ENCODE assay signal across 8 cellular contexts in the genomic region with DNA sequence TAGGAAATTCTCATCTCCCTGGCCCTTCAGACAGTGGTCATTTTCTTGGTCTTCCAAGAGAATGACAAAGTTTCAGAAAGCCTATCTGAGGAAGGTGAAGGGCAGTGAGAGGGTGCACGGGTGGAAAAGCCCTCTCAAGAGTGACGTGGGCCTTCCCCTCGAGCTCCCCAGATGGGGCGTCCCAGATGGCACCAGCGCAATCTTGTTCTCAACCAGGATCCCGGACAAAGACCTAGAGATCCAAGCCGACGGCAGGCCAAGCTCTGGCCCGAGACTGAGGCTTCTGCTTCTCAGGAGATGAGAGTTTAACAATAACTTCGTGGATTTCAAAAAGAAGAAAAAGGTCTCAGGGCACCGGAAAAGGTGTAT. TPM values are rescaled to one million over a fixed set of nuclear protein-coding genes. Genes with fewer than 3 reads are reported as not detected.
A peak's percentile ranks its signal among the peaks of the same experiment; 100 is the strongest.
DNase-seq lines count a peak whose midpoint lies in the region; ATAC-seq, FAIRE-seq and TF ChIP-seq lines count a peak whose summit lies in the region.

No MANE protein-coding gene starts in this region.

- H3K9ac ChIP-seq in K562 (ENCODE audit: insufficient read depth in 1 of 2, low read depth in 2 of 2, low read length in 2 of 2): peak overlapping the region; percentile 96; a peak in 3 of 4 replicates

- intact Hi-C loops in K562 (cut with micrococcal nuclease): no loop called here
- intact Hi-C loops in lower lobe of right lung (cut with DNase I): no loop called here

- H2AFZ ChIP-seq in K562 (ENCODE audit: low read depth, low read length): peak overlapping the region; percentile 99

- peak; percentile 1 for DNase-seq in stimulated activated CD8-positive, alpha-beta memory T cell treated with anti-CD3 and anti-CD28 coated beads, Interleukin-12 subunit alpha, Interleukin-12 subunit beta, amount 100 ng/mL, for 4 hours (ENCODE audit: low read depth)
- no peak for DNase-seq in stimulated activated CD8-positive, alpha-beta memory T cell treated with anti-CD3 and anti-CD28 coated beads, Interleukin-4, amount 100 ng/mL, for 48 hours
- DNase-seq in K562 (ENCODE audit: extremely low read depth in 1 of 4, low spot score in 3 of 4) (no peak), lower lobe of right lung (peak; percentile 58), upper lobe of left lung (peak; percentile 10 to 20), AG08395 (ENCODE audit: low spot score) (no peak), pons (ENCODE audit: low spot score) (no peak), NCI-H774 (lab: John Stamatoyannopoulos, UW) (no peak)

- TF ChIP-seq POLR2A in K562 (conservative IDR thresholded peaks at IDR 0.05) (no peak), upper lobe of left lung (IDR thresholded peaks at IDR 0.05) (no peak)

- no peak for FAIRE-seq in K562 (lab: Jason Lieb, UNC)

- ATAC-seq in K562 (no peak), lower lobe of right lung (peak; percentile 1 to 44), upper lobe of left lung (ENCODE audit: low FRiP score in 2 of 2) (peak in 1 of 2 donors; percentile 38)

- BruUV-seq in K562 (replicated peaks; lab: Mats Ljungman, UMichigan): TSS peak; percentile 96

- H3K27ac ChIP-seq in K562 (ENCODE audit: extremely low read depth, low read depth, low read length): peak overlapping the region; percentile 99; the same call in 2 of the 3 replicates
- peak overlapping the region; percentile 99 for H3K27ac ChIP-seq in lower lobe of right lung
- H3K27ac ChIP-seq in upper lobe of left lung: peak overlapping the region; percentile 93 to 97 (median 94)

- peak overlapping the region; percentile 87 for H3K4me3 ChIP-seq in K562
- H3K4me3 ChIP-seq in lower lobe of right lung: peak overlapping the region; percentile 95
- H3K4me3 ChIP-seq in upper lobe of left lung: peak overlapping the region; percentile 81 to 93 (median 84)

- H4K20me1 ChIP-seq in K562 (replicated peaks; ENCODE audit: control insufficient read depth, insufficient read depth, low read length): no peaks in the 10 kb centered on the region

- H3K36me3 ChIP-seq in K562 (ENCODE audit: control insufficient read depth, insufficient read depth, low read length): no peaks in the 10 kb centered on the region; the same call in 2 of the 3 replicates
- H3K36me3 ChIP-seq in lower lobe of right lung: peaks cover 6% of the 10 kb centered on the region
- H3K36me3 ChIP-seq in upper lobe of left lung: peaks cover 0 to 6% (median 3%) of the 10 kb centered on the region in 4 donors

- H3K79me2 ChIP-seq in K562 (ENCODE audit: control insufficient read depth, insufficient read depth, low read length): peaks cover 11% of the 10 kb centered on the region

- TF ChIP-seq RAD21 in K562 (CRISPR knock-in tag; conservative IDR thresholded peaks at IDR 0.05 in 1 of 2, IDR thresholded peaks at IDR 0.05 in 1 of 2): no peak

- H3K27me3 ChIP-seq in K562 (ENCODE audit: control insufficient read depth in 2 of 2, insufficient read depth in 2 of 2, low read length in 2 of 2) (no peaks in the 10 kb centered on the region), lower lobe of right lung (ENCODE audit: low read depth) (no peaks in the 10 kb centered on the region), upper lobe of left lung (no peaks in the 10 kb centered on the region)

- peak overlapping the region; percentile 94 for H3K4me2 ChIP-seq in K562 (ENCODE audit: insufficient read depth, low read length)

- POLR2A ChIA-PET in K562 (lab: Yijun Ruan, JAX): interaction anchor here (0.8 to 1.4 kb wide), 3 partner anchors 8 to 777 kb away, joined by 3 to 4 read pairs (median 4); no protein-coding TSS in a partner anchor

- TF ChIP-seq CTCF in K562 (IDR thresholded peaks at IDR 0.05 in 2 of 3, conservative IDR thresholded peaks at IDR 0.05 in 1 of 3; ENCODE audit: insufficient read depth in 2 of 3, low read depth in 1 of 3, low read length in 3 of 3) (no peak), lower lobe of right lung (IDR thresholded peaks at IDR 0.05) (no peak), upper lobe of left lung (IDR thresholded peaks at IDR 0.05) (no peak)

- H3K4me1 ChIP-seq in K562 (replicated peaks in 1 of 2; ENCODE audit: control insufficient read depth in 2 of 2, insufficient read depth in 2 of 2, low read length in 2 of 2): peaks cover 3 to 10% of the 10 kb centered on the region in 2 experiments; a peak in 2 of 5 replicates
- peaks cover 21% of the 10 kb centered on the region for H3K4me1 ChIP-seq in lower lobe of right lung
- peaks cover 3 to 20% (median 17%) of the 10 kb centered on the region in 4 donors for H3K4me1 ChIP-seq in upper lobe of left lung

- 53% methylated on average over 7 of the region's 11 CpGs for WGBS in K562 (ENCODE audit: insufficient coverage, low coverage, missing lambda C conversion rate)
- 11 to 16% methylated on average over 10 to 11 of the region's 11 CpGs for WGBS in upper lobe of left lung, 2 donors

- H3K9me1 ChIP-seq in K562 (ENCODE audit: control insufficient read depth, insufficient read depth, low read length): no peaks in the 10 kb centered on the region

- in situ Hi-C loops in K562 (cut with MboI): loop anchor here (25.0 kb wide), 1 partner anchor 775 kb away; no protein-coding TSS in a partner anchor

- peaks cover 4% of the 10 kb centered on the region for H3K9me3 ChIP-seq in K562 (replicated peaks; ENCODE audit: control insufficient read depth, insufficient read depth, low read depth, low read length)
- peaks cover 4% of the 10 kb centered on the region for H3K9me3 ChIP-seq in lower lobe of right lung
- peaks cover 7 to 21% (median 15%) of the 10 kb centered on the region in 4 donors for H3K9me3 ChIP-seq in upper lobe of left lung

- TF ChIP-seq EP300 in K562 (IDR thresholded peaks at IDR 0.05; ENCODE audit: low read length): no peak
- no peak for TF ChIP-seq EP300 in upper lobe of left lung (IDR thresholded peaks at IDR 0.05)

- CTCF ChIA-PET in K562 (lab: Yijun Ruan, JAX; ENCODE audit: low intra/inter-chr PET ratio): no interaction called here

TF ChIP-seq in K562, 482 proteins besides CTCF, POLR2A, EP300 and RAD21 (continues in another document):
- no peak for TF ChIP-seq TRIM28 (IDR thresholded peaks at IDR 0.05)
- TF ChIP-seq, protein P1, sequence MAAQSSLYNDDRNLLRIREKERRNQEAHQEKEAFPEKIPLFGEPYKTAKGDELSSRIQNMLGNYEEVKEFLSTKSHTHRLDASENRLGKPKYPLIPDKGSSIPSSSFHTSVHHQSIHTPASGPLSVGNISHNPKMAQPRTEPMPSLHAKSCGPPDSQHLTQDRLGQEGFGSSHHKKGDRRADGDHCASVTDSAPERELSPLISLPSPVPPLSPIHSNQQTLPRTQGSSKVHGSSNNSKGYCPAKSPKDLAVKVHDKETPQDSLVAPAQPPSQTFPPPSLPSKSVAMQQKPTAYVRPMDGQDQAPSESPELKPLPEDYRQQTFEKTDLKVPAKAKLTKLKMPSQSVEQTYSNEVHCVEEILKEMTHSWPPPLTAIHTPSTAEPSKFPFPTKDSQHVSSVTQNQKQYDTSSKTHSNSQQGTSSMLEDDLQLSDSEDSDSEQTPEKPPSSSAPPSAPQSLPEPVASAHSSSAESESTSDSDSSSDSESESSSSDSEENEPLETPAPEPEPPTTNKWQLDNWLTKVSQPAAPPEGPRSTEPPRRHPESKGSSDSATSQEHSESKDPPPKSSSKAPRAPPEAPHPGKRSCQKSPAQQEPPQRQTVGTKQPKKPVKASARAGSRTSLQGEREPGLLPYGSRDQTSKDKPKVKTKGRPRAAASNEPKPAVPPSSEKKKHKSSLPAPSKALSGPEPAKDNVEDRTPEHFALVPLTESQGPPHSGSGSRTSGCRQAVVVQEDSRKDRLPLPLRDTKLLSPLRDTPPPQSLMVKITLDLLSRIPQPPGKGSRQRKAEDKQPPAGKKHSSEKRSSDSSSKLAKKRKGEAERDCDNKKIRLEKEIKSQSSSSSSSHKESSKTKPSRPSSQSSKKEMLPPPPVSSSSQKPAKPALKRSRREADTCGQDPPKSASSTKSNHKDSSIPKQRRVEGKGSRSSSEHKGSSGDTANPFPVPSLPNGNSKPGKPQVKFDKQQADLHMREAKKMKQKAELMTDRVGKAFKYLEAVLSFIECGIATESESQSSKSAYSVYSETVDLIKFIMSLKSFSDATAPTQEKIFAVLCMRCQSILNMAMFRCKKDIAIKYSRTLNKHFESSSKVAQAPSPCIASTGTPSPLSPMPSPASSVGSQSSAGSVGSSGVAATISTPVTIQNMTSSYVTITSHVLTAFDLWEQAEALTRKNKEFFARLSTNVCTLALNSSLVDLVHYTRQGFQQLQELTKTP (IDR thresholded peaks at IDR 0.05; ENCODE audit: low read depth in 1 of 2, partially characterized antibody in 2 of 2): no peak
- no peak for TF ChIP-seq SRSF7 (optimal IDR thresholded peaks at IDR 0.05; ENCODE audit: low read depth, low read length)

RNA-seq across cellular contexts. Expression of gene ZNF133, which starts 0.8 kb away (rescaled TPM):
- total RNA-seq in K562 (2011; cell fraction: chromatin; rRNA removed; ENCODE audit: low replicate concordance): 12.9 and 15.4 TPM in 2 replicates
- 7.0 and 9.7 TPM in 2 replicates for total RNA-seq in K562 (2011; cell fraction: nucleolus; rRNA removed)
- 6.6 and 9.9 TPM in 2 replicates for total RNA-seq in K562 (2011; cell fraction: nucleoplasm; rRNA removed)
- total RNA-seq in K562 (2014; rRNA removed): 4.4 TPM in 2 replicates
- 4.9 and 5.2 TPM in 2 replicates for total RNA-seq in K562 (2014; rRNA removed; fragmentation: Illumina TruSeq; extraction: Trizol)
- total RNA-seq in K562 (2015; rRNA removed; fragmentation: Illumina TruSeq; extraction: Trizol): 3.8 and 5.7 TPM in 2 replicates
- 3.7 and 5.1 TPM in 2 replicates for total RNA-seq in K562 (2021)
- 6.5 and 7.1 TPM in 2 replicates for polyA plus RNA-seq in K562 (2011; rRNA removed)
- polyA plus RNA-seq in K562 (2011; cell fraction: cytosol; rRNA removed): 6.0 and 6.3 TPM in 2 replicates
- polyA plus RNA-seq in K562 (2011; cell fraction: nucleus; rRNA removed): 21.9 and 28.6 TPM in 2 replicates
- 3.4 and 5.5 TPM in 2 replicates for polyA plus RNA-seq in K562 (2012)
- 4.1 and 5.1 TPM in 2 replicates for polyA plus RNA-seq in K562 (2014; fragmentation: Illumina TruSeq; extraction: Trizol)
- polyA plus RNA-seq in K562 (2014; fragmentation: Nextera tagmentation; extraction: Ambion mirVana): 1 to 10 TPM; 1.1 to 3.5 TPM
- polyA plus RNA-seq in K562 (2014; rRNA removed): 3.3 and 3.4 TPM in 2 replicates
- polyA minus RNA-seq in K562 (2011; rRNA and poly(A)+ RNA removed): 9.4 and 10.3 TPM in 2 replicates
- polyA minus RNA-seq in K562 (2011; cell fraction: cytosol; rRNA and poly(A)+ RNA removed): 1.6 and 3.1 TPM in 2 replicates
- polyA minus RNA-seq in K562 (2011; cell fraction: nucleus; rRNA and poly(A)+ RNA removed): 8.2 and 10.1 TPM in 2 replicates
- total RNA-seq in lower lobe of right lung: 12.4 TPM
- 10 to 100 TPM in 5 of 6 donors, 1 to 10 TPM in 1; 9.2 to 30.4 (median 12.8) TPM for total RNA-seq in upper lobe of left lung

Comparison
In these comparisons a context has a peak if more than half of its experiments do, and no peak if none do; other contexts are left out.
1. DNase-seq: peak in stimulated activated CD8-positive, alpha-beta memory T cell treated with anti-CD3 and anti-CD28 coated beads, Interleukin-12 subunit alpha, Interleukin-12 subunit beta, amount 100 ng/mL, for 4 hours (single experiment), lower lobe of right lung (single experiment) and upper lobe of left lung (2 of 2); none in stimulated activated CD8-positive, alpha-beta memory T cell treated with anti-CD3 and anti-CD28 coated beads, Interleukin-4, amount 100 ng/mL, for 48 hours (single experiment), K562 (0 of 4), AG08395 (single experiment), pons (single experiment) and NCI-H774 (single experiment).
2. Peak in every context shown above with its lines, with median percentiles within 50 percentile points of each other: H3K27ac ChIP-seq and H3K4me3 ChIP-seq.